25 cellular contexts compared by ENCODE assay signal in the genomic region with DNA sequence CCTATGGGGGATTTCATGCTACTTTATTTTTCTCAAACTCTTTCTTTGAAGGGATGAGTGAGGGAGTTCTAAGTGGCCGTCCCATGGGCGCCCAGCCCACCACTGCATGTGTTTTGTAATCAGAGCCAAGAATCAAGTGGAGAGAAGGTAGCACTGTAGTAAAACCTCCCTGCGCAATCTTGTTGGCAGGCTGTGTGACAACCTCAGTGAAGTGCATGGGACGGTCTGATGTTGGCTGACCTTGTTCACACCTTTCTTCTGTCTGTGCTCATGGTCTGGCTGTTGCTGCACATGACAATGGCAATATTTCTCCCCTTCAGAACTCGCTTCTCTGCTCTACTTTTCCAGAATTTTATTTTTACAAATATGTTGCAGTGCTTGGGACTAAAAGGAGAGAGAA.
"Had no signal": no experiment of that assay in that cellular context is flagged by ENCODE, and none has a peak within 500 bp of the region (broad histone marks: within the 10 kb centered on the region; RNA-seq: fewer than 3 reads in every experiment).

No MANE protein-coding gene starts in this region.

- H3K27me3 ChIP-seq: brain microvascular endothelial cell, dorsolateral prefrontal cortex, heart left ventricle had no signal

- ATAC-seq: activated T-cell treated with anti-CD3 and anti-CD28 coated beads, Interleukin-2, amount 50 U/mL, for 4 hours; activated T-helper 17 cell treated with anti-CD3 and anti-CD28 coated beads, Interleukin-2, amount 50 U/mL, for 72 hours; esophagus mucosa; heart left ventricle; WTC11 had no signal

- H3K36me3 ChIP-seq: brain microvascular endothelial cell, heart left ventricle had no signal

- DNase-seq: activated CD4-positive, alpha-beta memory T cell treated with anti-CD3 and anti-CD28 coated beads, Interleukin-2, amount 10 ng/mL, durations not matched to agents 7 days and 5 days; activated CD4-positive, alpha-beta T cell treated with anti-CD3 and anti-CD28 coated beads for 1 hour; activated CD4-positive, alpha-beta T cell treated with anti-CD3 and anti-CD28 coated beads for 4 hours; activated CD4-positive, alpha-beta T cell treated with anti-CD3 and anti-CD28 coated beads, Interleukin-2, amount 10 ng/mL, durations not matched to agents 7 days and 5 days; activated CD4-positive, alpha-beta T cell treated with anti-CD3 and anti-CD28 coated beads, Interleukin-2, amount 50 U/mL, for 4 hours; activated effector memory CD4-positive, alpha-beta T cell treated with Interleukin-2 at 50 U/mL for 16 hours; activated gamma-delta T cell treated with Interleukin-2 at 50 U/mL for 16 hours; activated naive CD4-positive, alpha-beta T cell treated with anti-CD3 and anti-CD28 coated beads, Interleukin-2, amount 50 U/mL, for 16 hours; activated naive CD4-positive, alpha-beta T cell treated with Interleukin-2 at 50 U/mL for 16 hours; activated T-cell treated with anti-CD3 and anti-CD28 coated beads, Interleukin-2, amount 50 U/mL, for 4 hours; amniotic stem cell; anterior cingulate cortex; brain microvascular endothelial cell; dorsolateral prefrontal cortex; effector memory CD4-positive, alpha-beta T cell; endodermal cell; foreskin fibroblast; glutamatergic neuron; heart left ventricle; T-helper 2 cell had no signal

- H3K4me3 ChIP-seq: coronary artery, dorsolateral prefrontal cortex, heart left ventricle had no signal

- H3K27ac ChIP-seq: brain microvascular endothelial cell, coronary artery, dorsolateral prefrontal cortex, heart left ventricle, VCaP had no signal
